8 cellular contexts compared by ENCODE assay signal in genomic region chr1:212070720-212071302, GRCh38. TPM values are rescaled to one million over a fixed set of nuclear protein-coding genes. Genes with fewer than 3 reads are reported as not detected.
A peak's percentile ranks its signal among the peaks of the same experiment; 100 is the strongest.
DNase-seq lines count a peak whose midpoint lies in the region; ATAC-seq and TF ChIP-seq lines count a peak whose summit lies in the region.

No MANE protein-coding gene starts in this region.

- peak; percentile 25 for DNase-seq in DMS153 (lab: John Stamatoyannopoulos, UW)
- DNase-seq in Jurkat, Clone E6-1 (ENCODE audit: low read depth, low spot score) = peak; percentile 24
- DNase-seq in WERI-Rb-1 = no peak
- no peak for DNase-seq in Right ventricle myocardium superior
- DNase-seq in renal cortical epithelial cell (ENCODE audit: low read depth) = peak; percentile 59
- no peak for DNase-seq in T-helper 9 cell

- intact Hi-C loops in Right ventricle myocardium superior (cut with DNase I) = loop anchor here (5.0 to 10.0 kb wide), 3 partner anchors 164 to 296 kb away; no protein-coding TSS in a partner anchor

- ATAC-seq in Right ventricle myocardium superior (ENCODE audit: poor library complexity) = peak; percentile 54
- no peak for ATAC-seq in GM19324 (IDR thresholded peaks at IDR 0.05; ENCODE audit: low FRiP score, unreplicated experiment)
- no peak for ATAC-seq in GM21447 (IDR thresholded peaks at IDR 0.05; ENCODE audit: unreplicated experiment)

- TF ChIP-seq CTCF in WERI-Rb-1 (IDR thresholded peaks at IDR 0.05; ENCODE audit: low read depth, low read length) = peak; percentile 38

- no peak overlapping the region for H3K27ac ChIP-seq in WERI-Rb-1

- no peak overlapping the region for H3K4me3 ChIP-seq in Jurkat, Clone E6-1 (ENCODE audit: low read length)
- H3K4me3 ChIP-seq in WERI-Rb-1 (ENCODE audit: low read depth, low read length) = no peak overlapping the region

- H3K9me3 ChIP-seq in WERI-Rb-1 (ENCODE audit: severe bottlenecking) = no peaks in the 10 kb centered on the region

- peaks cover 90% of the 10 kb centered on the region for H3K36me3 ChIP-seq in WERI-Rb-1

- H3K27me3 ChIP-seq in WERI-Rb-1 (ENCODE audit: insufficient read depth, low read depth, severe bottlenecking) = no peaks in the 10 kb centered on the region

RNA-seq across cellular contexts. Expression of gene DTL, which starts 35.3 kb away (rescaled TPM):
- polyA plus RNA-seq in Jurkat, Clone E6-1 (2012; ENCODE audit: insufficient read depth, insufficient read length) = 77.9 TPM
- total RNA-seq in Right ventricle myocardium superior (0.43 TPM), renal cortical epithelial cell (1.1 and 10.2 TPM in 2 replicates)

RNA-seq across cellular contexts. Expression of gene INTS7, which starts 35.5 kb away (rescaled TPM):
- polyA plus RNA-seq in Jurkat, Clone E6-1 (2012; ENCODE audit: insufficient read depth, insufficient read length) = 23.5 TPM
- total RNA-seq in Right ventricle myocardium superior (8.2 TPM), renal cortical epithelial cell (10.4 and 18.9 TPM in 2 replicates)

Comparison
In these comparisons a context has a peak if more than half of its experiments do, and no peak if none do; other contexts are left out.
1. DNase-seq: peak in DMS153 (single experiment), Jurkat, Clone E6-1 (single experiment) and renal cortical epithelial cell (single experiment); none in WERI-Rb-1 (single experiment), Right ventricle myocardium superior (single experiment) and T-helper 9 cell (single experiment).